Comparison of ENCODE assay signal across 17 cellular contexts in the genomic region with DNA sequence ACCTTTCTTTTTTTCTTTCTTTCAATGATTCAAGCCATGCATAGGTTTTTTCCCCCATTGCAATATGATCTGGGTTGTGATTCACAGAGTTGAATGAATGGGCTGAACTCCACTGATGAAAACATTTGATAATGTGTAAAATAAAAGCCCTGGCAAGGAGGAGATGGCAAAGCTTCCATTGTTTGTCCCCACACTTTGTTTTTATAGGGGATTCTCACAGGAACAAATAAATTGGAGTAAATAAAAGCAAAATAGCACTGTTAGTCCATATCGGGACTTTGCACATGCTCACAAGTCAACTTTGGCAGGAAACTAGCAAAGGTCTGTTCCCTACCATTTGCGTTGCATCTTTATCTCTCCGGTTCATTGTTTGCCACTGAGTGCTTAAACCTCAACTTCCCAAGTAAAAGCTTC. TPM values are rescaled to one million over a fixed set of nuclear protein-coding genes. Genes with fewer than 3 reads are reported as not detected.
DNase-seq lines count a peak whose midpoint lies in the region; ATAC-seq, FAIRE-seq and TF ChIP-seq lines count a peak whose summit lies in the region.
"Had no signal": no experiment of that assay in that cellular context is flagged by ENCODE, and none has a peak within 500 bp of the region (broad histone marks: within the 10 kb centered on the region; RNA-seq: fewer than 3 reads in every experiment).

No MANE protein-coding gene starts in this region.

- peaks cover 44% of the 10 kb centered on the region for H3K36me3 Mint-ChIP-seq in HFFc6 (ENCODE audit: low read depth)
- H3K36me3 Mint-ChIP-seq in nephron progenitor cell (ENCODE audit: low read depth), result peaks cover 90% of the 10 kb centered on the region
- no peaks in the 10 kb centered on the region for H3K36me3 Mint-ChIP-seq in naive thymus-derived CD4-positive, alpha-beta T cell
- no peaks in the 10 kb centered on the region for H3K36me3 Mint-ChIP-seq in activated naive CD8-positive, alpha-beta T cell treated with anti-CD3 and anti-CD28 coated beads for 36 hours
- H3K36me3 Mint-ChIP-seq: activated naive CD4-positive, alpha-beta T cell treated with anti-CD3 and anti-CD28 coated beads, Interleukin-2, amount 50 U/mL, for 24 hours; stimulated activated naive B cell treated with anti-CD40 and anti-IgM and Interleukin-4, amounts not matched to agents 10 μg/mL and 1 μg/mL and 100 μg/mL, for 72 hours had no signal

- H3K4me1 ChIP-seq in naive thymus-derived CD4-positive, alpha-beta T cell (ENCODE audit: control insufficient read depth in 2 of 2, insufficient read depth in 2 of 2, low read length in 2 of 2), result no peaks in the 10 kb centered on the region

- H3K9me3 ChIP-seq in naive thymus-derived CD4-positive, alpha-beta T cell (ENCODE audit: control insufficient read depth in 2 of 3, low read length in 3 of 3), result no peaks in the 10 kb centered on the region
- H3K9me3 ChIP-seq: left lung, sigmoid colon had no signal

- no peak overlapping the region for H3K4me3 ChIP-seq in bronchial epithelial cell (ENCODE audit: low read depth, low read length)
- H3K4me3 ChIP-seq in naive thymus-derived CD4-positive, alpha-beta T cell (ENCODE audit: low read length), result no peak overlapping the region
- H3K4me3 ChIP-seq: left lung, sigmoid colon had no signal

- no peak for FAIRE-seq in bronchial epithelial cell (lab: Jason Lieb, UNC)
- FAIRE-seq: GM12892, GM19239 had no signal

- intact Hi-C loops in naive thymus-derived CD4-positive, alpha-beta T cell (cut with micrococcal nuclease), result no loop called here

- no peak overlapping the region for H3K27ac ChIP-seq in naive thymus-derived CD4-positive, alpha-beta T cell (ENCODE audit: low read depth, low read length)

- TF ChIP-seq CTCF in HFFc6 (IDR thresholded peaks at IDR 0.05), result no peak
- no peak for TF ChIP-seq CTCF in bronchial epithelial cell (IDR thresholded peaks at IDR 0.05; ENCODE audit: insufficient read depth, low read length, severe bottlenecking)
- no peak for TF ChIP-seq CTCF in nephron progenitor cell (IDR thresholded peaks at IDR 0.05)

- no peaks in the 10 kb centered on the region for H3K9me3 Mint-ChIP-seq in HFFc6
- H3K9me3 Mint-ChIP-seq in nephron progenitor cell, result peaks cover 13% of the 10 kb centered on the region
- peaks cover 0 to 5% (median 0%) of the 10 kb centered on the region in 11 donors for H3K9me3 Mint-ChIP-seq in naive thymus-derived CD4-positive, alpha-beta T cell
- no peaks in the 10 kb centered on the region for H3K9me3 Mint-ChIP-seq in activated naive CD8-positive, alpha-beta T cell treated with anti-CD3 and anti-CD28 coated beads for 36 hours
- H3K9me3 Mint-ChIP-seq: activated naive CD4-positive, alpha-beta T cell treated with anti-CD3 and anti-CD28 coated beads, Interleukin-2, amount 50 U/mL, for 24 hours; type B pancreatic cell had no signal

- H3K27me3 Mint-ChIP-seq in HFFc6 (ENCODE audit: insufficient read depth) (no peaks in the 10 kb centered on the region), nephron progenitor cell (ENCODE audit: low read depth, poor library complexity) (peaks cover 2% of the 10 kb centered on the region)
- H3K27me3 Mint-ChIP-seq in naive thymus-derived CD4-positive, alpha-beta T cell, result peaks cover 0 to 11% (median 4%) of the 10 kb centered on the region in 5 donors
- H3K27me3 Mint-ChIP-seq in activated naive CD8-positive, alpha-beta T cell treated with anti-CD3 and anti-CD28 coated beads for 36 hours, result no peaks in the 10 kb centered on the region
- H3K27me3 Mint-ChIP-seq: activated naive CD4-positive, alpha-beta T cell treated with anti-CD3 and anti-CD28 coated beads, Interleukin-2, amount 50 U/mL, for 24 hours; stimulated activated naive B cell treated with anti-CD40 and anti-IgM and Interleukin-4, amounts not matched to agents 10 μg/mL and 1 μg/mL and 100 μg/mL, for 72 hours; type B pancreatic cell had no signal

- DNase-seq in HFFc6 (peak; percentile 39), OCI-M1 (lab: John Stamatoyannopoulos, UW) (peak; percentile 29), bronchial epithelial cell (ENCODE audit: low read depth) (peak; percentile 69), nephron progenitor cell (no peak), SHP77 treated with DMSO at 0.1 percent for 48 hours (lab: John Stamatoyannopoulos, UW) (no peak)
- DNase-seq in naive thymus-derived CD4-positive, alpha-beta T cell, result no peak
- no peak for DNase-seq in activated naive CD8-positive, alpha-beta T cell treated with anti-CD3 and anti-CD28 coated beads for 36 hours
- DNase-seq: cerebellar nuclear complex; hippocampal formation; left lung; NCI-H2107; sigmoid colon; stimulated activated naive B cell treated with anti-CD40 and anti-IgM and Interleukin-4, amounts not matched to agents 10 μg/mL and 1 μg/mL and 100 μg/mL, for 72 hours had no signal

- CTCF ChIA-PET in naive thymus-derived CD4-positive, alpha-beta T cell (lab: Charles Lee), result no interaction called here

- POLR2A ChIA-PET in naive thymus-derived CD4-positive, alpha-beta T cell (lab: Charles Lee), result no interaction called here

- H3K27ac Mint-ChIP-seq in HFFc6 (0 out of 2 replicates have a peak overlapping the region, but pooled peaks have one; percentile 43), nephron progenitor cell (peak overlapping the region; percentile 37)
- no peak overlapping the region for H3K27ac Mint-ChIP-seq in naive thymus-derived CD4-positive, alpha-beta T cell
- no peak overlapping the region for H3K27ac Mint-ChIP-seq in activated naive CD8-positive, alpha-beta T cell treated with anti-CD3 and anti-CD28 coated beads for 36 hours
- H3K27ac Mint-ChIP-seq: activated naive CD4-positive, alpha-beta T cell treated with anti-CD3 and anti-CD28 coated beads, Interleukin-2, amount 50 U/mL, for 24 hours; stimulated activated naive B cell treated with anti-CD40 and anti-IgM and Interleukin-4, amounts not matched to agents 10 μg/mL and 1 μg/mL and 100 μg/mL, for 72 hours; type B pancreatic cell had no signal

- H3K27me3 ChIP-seq in bronchial epithelial cell (ENCODE audit: control insufficient read depth, insufficient read depth, low read length), result no peaks in the 10 kb centered on the region
- no peaks in the 10 kb centered on the region for H3K27me3 ChIP-seq in naive thymus-derived CD4-positive, alpha-beta T cell (ENCODE audit: control insufficient read depth in 2 of 2, insufficient read depth in 2 of 2, low read length in 2 of 2)
- H3K27me3 ChIP-seq: left lung, sigmoid colon had no signal

- no peak overlapping the region for H3K4me3 Mint-ChIP-seq in HFFc6
- H3K4me3 Mint-ChIP-seq in nephron progenitor cell, result no peak overlapping the region
- no peak overlapping the region for H3K4me3 Mint-ChIP-seq in naive thymus-derived CD4-positive, alpha-beta T cell
- H3K4me3 Mint-ChIP-seq in activated naive CD8-positive, alpha-beta T cell treated with anti-CD3 and anti-CD28 coated beads for 36 hours, result no peak overlapping the region
- H3K4me3 Mint-ChIP-seq: activated naive CD4-positive, alpha-beta T cell treated with anti-CD3 and anti-CD28 coated beads, Interleukin-2, amount 50 U/mL, for 24 hours; stimulated activated naive B cell treated with anti-CD40 and anti-IgM and Interleukin-4, amounts not matched to agents 10 μg/mL and 1 μg/mL and 100 μg/mL, for 72 hours; type B pancreatic cell had no signal

- peaks cover 67% of the 10 kb centered on the region for H3K4me1 Mint-ChIP-seq in HFFc6 (ENCODE audit: low read depth)
- peaks cover 83% of the 10 kb centered on the region for H3K4me1 Mint-ChIP-seq in nephron progenitor cell
- H3K4me1 Mint-ChIP-seq in naive thymus-derived CD4-positive, alpha-beta T cell, result no peaks in the 10 kb centered on the region
- H3K4me1 Mint-ChIP-seq in activated naive CD8-positive, alpha-beta T cell treated with anti-CD3 and anti-CD28 coated beads for 36 hours, result no peaks in the 10 kb centered on the region
- H3K4me1 Mint-ChIP-seq: activated naive CD4-positive, alpha-beta T cell treated with anti-CD3 and anti-CD28 coated beads, Interleukin-2, amount 50 U/mL, for 24 hours; stimulated activated naive B cell treated with anti-CD40 and anti-IgM and Interleukin-4, amounts not matched to agents 10 μg/mL and 1 μg/mL and 100 μg/mL, for 72 hours had no signal

- no peak for ATAC-seq in naive thymus-derived CD4-positive, alpha-beta T cell
- ATAC-seq: left lung; stimulated activated naive B cell treated with anti-CD40 and anti-IgM and Interleukin-4, amounts not matched to agents 10 μg/mL and 1 μg/mL and 100 μg/mL, for 72 hours had no signal

- H3K36me3 ChIP-seq in bronchial epithelial cell (ENCODE audit: control insufficient read depth, insufficient read depth, low read length), result no peaks in the 10 kb centered on the region
- H3K36me3 ChIP-seq in naive thymus-derived CD4-positive, alpha-beta T cell (ENCODE audit: control insufficient read depth in 2 of 3, insufficient read depth in 3 of 3, low read length in 3 of 3), result no peaks in the 10 kb centered on the region
- H3K36me3 ChIP-seq: left lung had no signal

RNA-seq across cellular contexts. Expression of a gene that starts 55.7 kb away (rescaled TPM):
- total RNA-seq in HFFc6 (2021; fragmentation: NEBNext Ultra II Directional; extraction: Animal tissue kit (Norgen Biotek cat#: 25700)), result 10 to 100 TPM; 69.1 to 85.4 (median 74.1) TPM
- total RNA-seq in bronchial epithelial cell, result 27.7 and 28.4 TPM in 2 replicates
- 1 to 10 TPM in 1 of 5 experiments, under 1 TPM in 2, not detected in 2; 0.05 to 5.6 (median 0.56) TPM for total RNA-seq in naive thymus-derived CD4-positive, alpha-beta T cell
- polyA plus RNA-seq in naive thymus-derived CD4-positive, alpha-beta T cell, result not detected
- total RNA-seq in activated naive CD8-positive, alpha-beta T cell treated with anti-CD3 and anti-CD28 coated beads for 36 hours, result not detected

Comparison
In these comparisons a context has a peak if more than half of its experiments do, and no peak if none do; other contexts are left out.
1. DNase-seq: peak in HFFc6 (single experiment), OCI-M1 (single experiment) and bronchial epithelial cell (single experiment); none in nephron progenitor cell (single experiment), naive thymus-derived CD4-positive, alpha-beta T cell (0 of 9), SHP77 treated with DMSO at 0.1 percent for 48 hours (single experiment) and activated naive CD8-positive, alpha-beta T cell treated with anti-CD3 and anti-CD28 coated beads for 36 hours (single experiment).
2. H3K27ac Mint-ChIP-seq: peak in HFFc6 (single experiment) and nephron progenitor cell (single experiment); none in naive thymus-derived CD4-positive, alpha-beta T cell (0 of 9) and activated naive CD8-positive, alpha-beta T cell treated with anti-CD3 and anti-CD28 coated beads for 36 hours (single experiment).